Comparison of ENCODE assay signal across 19 cellular contexts in genomic region chr6:37585937-37586336, GRCh38.
"Had no signal": no experiment of that assay in that cellular context is flagged by ENCODE, and none has a peak within 500 bp of the region (broad histone marks: within the 10 kb centered on the region; RNA-seq: fewer than 3 reads in every experiment).

No MANE protein-coding gene starts in this region.

- DNase-seq: effector CD8-positive, alpha-beta T cell; hypothalamus; immature natural killer cell; left ventricle myocardium superior; lower lobe of right lung; naive thymus-derived CD8-positive, alpha-beta T cell; nephron progenitor cell; stimulated activated CD4-positive, alpha-beta T cell treated with anti-CD3 and anti-CD28 coated beads, Interleukin-2, amount 100 ng/mL, for 24 hours; stimulated activated CD4-positive, alpha-beta T cell treated with anti-CD3 and anti-CD28 coated beads, Interleukin-4, amount 100 ng/mL, for 24 hours; stimulated activated naive CD4-positive, alpha-beta T cell treated with Interleukin-2 at 50 U/mL for 16 hours; stomach; testis; tibial artery had no signal

- H3K27me3 ChIP-seq: right atrium auricular region, testis had no signal

- H3K27ac Mint-ChIP-seq: dendritic cell treated with granulocyte-macrophage colony-stimulating factor and Interleukin-4, amounts not matched to agents 40 ng/mL and 50 ng/mL, for 4 days; immature natural killer cell; naive thymus-derived CD8-positive, alpha-beta T cell; nephron progenitor cell; stimulated activated effector memory CD8-positive, alpha-beta T cell treated with anti-CD3 and anti-CD28 coated beads, Interleukin-12 subunit alpha, Interleukin-12 subunit beta, amount 100 ng/mL, for 72 hours; type B pancreatic cell had no signal

- H3K27ac ChIP-seq: lower lobe of right lung, prostate gland, right atrium auricular region, stomach, testis, tibial artery had no signal

- H3K36me3 Mint-ChIP-seq: immature natural killer cell; naive thymus-derived CD8-positive, alpha-beta T cell; stimulated activated effector memory CD8-positive, alpha-beta T cell treated with anti-CD3 and anti-CD28 coated beads, Interleukin-12 subunit alpha, Interleukin-12 subunit beta, amount 100 ng/mL, for 72 hours; type B pancreatic cell had no signal

- H3K9me3 ChIP-seq: lower lobe of right lung, prostate gland, right atrium auricular region, stomach, testis, tibial artery had no signal

- H3K4me1 Mint-ChIP-seq: immature natural killer cell had no signal

- H3K9me3 Mint-ChIP-seq: dendritic cell treated with granulocyte-macrophage colony-stimulating factor and Interleukin-4, amounts not matched to agents 40 ng/mL and 50 ng/mL, for 4 days; immature natural killer cell; naive thymus-derived CD8-positive, alpha-beta T cell; nephron progenitor cell; stimulated activated effector memory CD8-positive, alpha-beta T cell treated with anti-CD3 and anti-CD28 coated beads, Interleukin-12 subunit alpha, Interleukin-12 subunit beta, amount 100 ng/mL, for 72 hours; type B pancreatic cell had no signal

- H3K4me3 ChIP-seq: lower lobe of right lung, prostate gland, right atrium auricular region, stomach, testis, tibial artery had no signal

- ATAC-seq: left ventricle myocardium superior; lower lobe of right lung; naive thymus-derived CD8-positive, alpha-beta T cell; sciatic nerve; stimulated activated effector memory CD8-positive, alpha-beta T cell treated with anti-CD3 and anti-CD28 coated beads, Interleukin-12 subunit alpha, Interleukin-12 subunit beta, amount 100 ng/mL, for 72 hours had no signal

- H3K36me3 ChIP-seq: lower lobe of right lung, prostate gland, right atrium auricular region, stomach, tibial artery had no signal

- H3K4me3 Mint-ChIP-seq: dendritic cell treated with granulocyte-macrophage colony-stimulating factor and Interleukin-4, amounts not matched to agents 40 ng/mL and 50 ng/mL, for 4 days; immature natural killer cell; naive thymus-derived CD8-positive, alpha-beta T cell; nephron progenitor cell; stimulated activated effector memory CD8-positive, alpha-beta T cell treated with anti-CD3 and anti-CD28 coated beads, Interleukin-12 subunit alpha, Interleukin-12 subunit beta, amount 100 ng/mL, for 72 hours; type B pancreatic cell had no signal

- H3K4me1 ChIP-seq: lower lobe of right lung, prostate gland, right atrium auricular region, stomach, testis, tibial artery had no signal
